Comparison of ENCODE assay signal across 9 cellular contexts in the genomic region with DNA sequence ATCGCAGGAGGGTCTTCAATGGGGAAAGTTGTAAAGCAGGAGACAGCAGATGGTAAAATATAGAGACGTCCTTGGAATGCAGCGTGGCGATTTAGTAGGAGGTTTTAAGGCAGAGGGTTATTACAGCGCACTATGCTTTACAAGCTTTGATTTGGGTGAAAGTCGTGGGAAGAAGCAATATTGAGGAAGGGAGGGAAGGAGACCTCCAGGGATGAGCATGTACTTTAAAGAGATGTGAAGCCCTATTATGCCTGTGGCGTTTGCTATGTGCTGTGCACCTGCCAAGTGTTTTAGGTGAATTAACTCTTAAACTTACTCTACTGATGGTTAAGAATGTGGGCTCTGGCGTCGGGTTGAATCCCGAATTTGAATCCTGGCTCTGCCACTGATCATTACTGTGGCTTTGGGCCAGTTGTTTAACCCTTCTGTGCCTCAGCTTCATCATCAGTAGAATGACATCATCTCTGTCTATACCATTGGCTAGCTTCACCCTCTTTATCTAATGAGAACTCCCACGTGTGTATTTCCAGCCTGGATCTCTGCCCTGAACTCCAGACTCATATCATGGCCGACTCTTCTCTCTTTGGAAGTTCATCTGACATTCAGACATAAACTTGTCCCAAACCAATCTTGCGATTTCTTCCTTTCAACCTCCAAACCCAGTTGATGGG. TPM values are rescaled to one million over a fixed set of nuclear protein-coding genes. Genes with fewer than 3 reads are reported as not detected.
DNase-seq lines count a peak whose midpoint lies in the region; ATAC-seq and TF ChIP-seq lines count a peak whose summit lies in the region.
"Had no signal": no experiment of that assay in that cellular context is flagged by ENCODE, and none has a peak within 500 bp of the region (broad histone marks: within the 10 kb centered on the region; RNA-seq: fewer than 3 reads in every experiment).

No MANE protein-coding gene starts in this region.

- H3K27ac ChIP-seq in CD8-positive, alpha-beta memory T cell (ENCODE audit: low read depth, low read length) = peak overlapping the region; percentile 53
- H3K27ac ChIP-seq in endodermal cell (ENCODE audit: low read depth, low read length) = no peak overlapping the region
- H3K27ac ChIP-seq in neuronal stem cell (replicated peaks; ENCODE audit: low read length) = no peak overlapping the region

- H3K27me3 ChIP-seq in CD8-positive, alpha-beta memory T cell (ENCODE audit: insufficient read depth, low read length, poor library complexity, severe bottlenecking) = no peaks in the 10 kb centered on the region
- peaks cover 8% of the 10 kb centered on the region for H3K27me3 ChIP-seq in endodermal cell (ENCODE audit: control insufficient read depth, insufficient read depth, low read length, poor library complexity, severe bottlenecking)
- peaks cover 0 to 3% (median 0%) of the 10 kb centered on the region in 3 experiments for H3K27me3 ChIP-seq in neuronal stem cell (ENCODE audit: control insufficient read depth in 3 of 3, insufficient read depth in 3 of 3, low read depth in 1 of 3, low read length in 3 of 3)

- peaks cover 4 to 5% of the 10 kb centered on the region in 2 donors for H3K27me3 Mint-ChIP-seq in CD8-positive, alpha-beta memory T cell
- H3K27me3 Mint-ChIP-seq in endodermal cell (ENCODE audit: insufficient read depth) = peaks cover 14% of the 10 kb centered on the region
- no peaks in the 10 kb centered on the region for H3K27me3 Mint-ChIP-seq in activated T-helper 17 cell treated with anti-CD3 and anti-CD28 coated beads, Interleukin-2, amount 50 U/mL, for 72 hours
- peaks cover 0 to 2% of the 10 kb centered on the region in 2 donors for H3K27me3 Mint-ChIP-seq in T-cell

- H2BK15ac ChIP-seq in neuronal stem cell (ENCODE audit: low read length) = no peak overlapping the region

- H4K8ac ChIP-seq in neuronal stem cell (ENCODE audit: low read depth, low read length) = no peak overlapping the region

- H3K4me3 ChIP-seq in CD8-positive, alpha-beta memory T cell (ENCODE audit: low read length) = peak overlapping the region; percentile 85
- H3K4me3 ChIP-seq in endodermal cell (ENCODE audit: low read length) (peak overlapping the region; percentile 93), neuronal stem cell (ENCODE audit: low read length in 2 of 2) (peak overlapping the region; percentile 73 to 95)

- H2BK12ac ChIP-seq in neuronal stem cell (ENCODE audit: low read length) = no peak overlapping the region

- H3K18ac ChIP-seq in neuronal stem cell (ENCODE audit: low read length) = no peak overlapping the region

- POLR2A ChIA-PET in CD8-positive, alpha-beta memory T cell (lab: Charles Lee) = interaction anchor here (0.6 to 1.4 kb wide), 3 partner anchors 93 to 352 kb away, joined by 3 to 10 read pairs (median 4); partner anchors contain the start of gene MYPOP
- POLR2A ChIA-PET in T-cell (lab: Charles Lee) = no interaction called here

- H4K91ac ChIP-seq in neuronal stem cell (ENCODE audit: low read depth, low read length, poor library complexity) = no peak overlapping the region

- no peaks in the 10 kb centered on the region for H3K9me3 ChIP-seq in CD8-positive, alpha-beta memory T cell (ENCODE audit: low read length)
- H3K9me3 ChIP-seq in endodermal cell (ENCODE audit: control insufficient read depth, low read length) (no peaks in the 10 kb centered on the region), neuronal stem cell (replicated peaks in 1 of 2; ENCODE audit: control insufficient read depth in 2 of 2, insufficient read depth in 1 of 2, low read depth in 1 of 2, low read length in 2 of 2) (no peaks in the 10 kb centered on the region)

- H2BK120ac ChIP-seq in neuronal stem cell (ENCODE audit: low read depth, low read length) = no peak overlapping the region

- peaks cover 22% of the 10 kb centered on the region for H3K4me1 ChIP-seq in CD8-positive, alpha-beta memory T cell (ENCODE audit: insufficient read depth, low read length)
- H3K4me1 ChIP-seq in endodermal cell (ENCODE audit: control insufficient read depth, insufficient read depth, low read length) (no peaks in the 10 kb centered on the region), neuronal stem cell (ENCODE audit: control insufficient read depth in 2 of 2, insufficient read depth in 1 of 2, low read depth in 1 of 2, low read length in 2 of 2) (peaks cover 8 to 16% of the 10 kb centered on the region in 2 donors)

- H3K27ac Mint-ChIP-seq in CD8-positive, alpha-beta memory T cell = peak overlapping the region in 1 of 8 donors; percentile 72
- H3K27ac Mint-ChIP-seq in endodermal cell = peak overlapping the region; percentile 53
- no peak overlapping the region for H3K27ac Mint-ChIP-seq in activated T-helper 17 cell treated with anti-CD3 and anti-CD28 coated beads, Interleukin-2, amount 50 U/mL, for 72 hours
- no peak overlapping the region for H3K27ac Mint-ChIP-seq in T-cell
- H3K27ac Mint-ChIP-seq: activated naive CD8-positive, alpha-beta T cell treated with anti-CD3 and anti-CD28 coated beads, Interleukin-2, amount 10 ng/mL, durations not matched to agents 7 days and 5 days had no signal

- H2AFZ ChIP-seq in neuronal stem cell (ENCODE audit: low read length) = peak overlapping the region; percentile 86

- peaks cover 22 to 27% (median 27%) of the 10 kb centered on the region in 3 donors for H3K4me1 Mint-ChIP-seq in CD8-positive, alpha-beta memory T cell
- peaks cover 13% of the 10 kb centered on the region for H3K4me1 Mint-ChIP-seq in endodermal cell
- peaks cover 27% of the 10 kb centered on the region for H3K4me1 Mint-ChIP-seq in activated T-helper 17 cell treated with anti-CD3 and anti-CD28 coated beads, Interleukin-2, amount 50 U/mL, for 72 hours
- H3K4me1 Mint-ChIP-seq in T-cell = peaks cover 22 to 28% (median 24%) of the 10 kb centered on the region in 3 donors

- H3K79me1 ChIP-seq in neuronal stem cell (ENCODE audit: low read depth, low read length) = peaks cover 3% of the 10 kb centered on the region

- H3K9ac ChIP-seq in endodermal cell (ENCODE audit: extremely low read depth, low read length, poor library complexity, severe bottlenecking) (peak overlapping the region; percentile 59), neuronal stem cell (ENCODE audit: low read depth, low read length, poor library complexity) (no peak overlapping the region)

- H3K4me3 Mint-ChIP-seq in CD8-positive, alpha-beta memory T cell = no peak overlapping the region
- H3K4me3 Mint-ChIP-seq in endodermal cell (no peak overlapping the region), T-cell (no peak overlapping the region)
- no peak overlapping the region for H3K4me3 Mint-ChIP-seq in activated T-helper 17 cell treated with anti-CD3 and anti-CD28 coated beads, Interleukin-2, amount 50 U/mL, for 72 hours
- H3K4me3 Mint-ChIP-seq: activated naive CD8-positive, alpha-beta T cell treated with anti-CD3 and anti-CD28 coated beads, Interleukin-2, amount 10 ng/mL, durations not matched to agents 7 days and 5 days had no signal

- no peak overlapping the region for H2BK5ac ChIP-seq in neuronal stem cell (ENCODE audit: low read length)

- H3K23ac ChIP-seq in neuronal stem cell (ENCODE audit: low read depth, low read length, poor library complexity) = no peak overlapping the region

- H3K14ac ChIP-seq in neuronal stem cell (ENCODE audit: low read length) = no peak overlapping the region

- ATAC-seq in GM18511 (IDR thresholded peaks at IDR 0.05; ENCODE audit: unreplicated experiment) (no peak), HG03378 (IDR thresholded peaks at IDR 0.05; ENCODE audit: unreplicated experiment) (no peak), T-cell (replicated peaks in 1 of 4) (no peak)
- no peak for ATAC-seq in activated T-helper 17 cell treated with anti-CD3 and anti-CD28 coated beads, Interleukin-2, amount 50 U/mL, for 72 hours (replicated peaks)

- H3K4me2 ChIP-seq in neuronal stem cell (ENCODE audit: insufficient read depth, low read length, poor library complexity, severe bottlenecking) = peak overlapping the region; percentile 81

- H3K9me3 Mint-ChIP-seq in CD8-positive, alpha-beta memory T cell = no peaks in the 10 kb centered on the region
- H3K9me3 Mint-ChIP-seq in endodermal cell = no peaks in the 10 kb centered on the region
- H3K9me3 Mint-ChIP-seq in activated T-helper 17 cell treated with anti-CD3 and anti-CD28 coated beads, Interleukin-2, amount 50 U/mL, for 72 hours = no peaks in the 10 kb centered on the region
- H3K9me3 Mint-ChIP-seq in T-cell = no peaks in the 10 kb centered on the region
- H3K9me3 Mint-ChIP-seq: activated naive CD8-positive, alpha-beta T cell treated with anti-CD3 and anti-CD28 coated beads, Interleukin-2, amount 10 ng/mL, durations not matched to agents 7 days and 5 days had no signal

- WGBS in endodermal cell (ENCODE audit: insufficient coverage in 1 of 2, insufficient read length in 1 of 2), 2 experiments = 14 to 19% methylated on average over 11 to 13 of the region's 13 CpGs
- no CpG with 5 or more reads among the region's 13 CpGs for WGBS in neuronal stem cell (ENCODE audit: extremely low coverage in 2 of 2, insufficient read length in 2 of 2, insufficient replicate concordance in 1 of 2), 2 donors

- DNase-seq in CD8-positive, alpha-beta memory T cell = peak in 1 of 5 donors; percentile 10
- DNase-seq in NCI-H69 (lab: John Stamatoyannopoulos, UW) (peak; percentile 25), endodermal cell (no peak), neuronal stem cell (ENCODE audit: low spot score) (no peak), T-cell (no peak)

- no peak for TF ChIP-seq CTCF in endodermal cell (conservative IDR thresholded peaks at IDR 0.05)

- CTCF ChIA-PET in CD8-positive, alpha-beta memory T cell (lab: Charles Lee) = interaction anchor here (1.2 to 3.3 kb wide), 3 partner anchors 14 to 33 kb away, joined by 3 to 12 read pairs (median 4); no protein-coding TSS in a partner anchor
- CTCF ChIA-PET in T-cell (lab: Charles Lee) = interaction anchor here (0.7 to 1.8 kb wide), 4 partner anchors 14 to 1342 kb away, joined by 3 to 7 read pairs (median 4); partner anchors contain the start of genes MYPOP (in 1 of the 2) and SYMPK (in 1 of the 2)

- H3K36me3 ChIP-seq in CD8-positive, alpha-beta memory T cell (ENCODE audit: insufficient read depth, low read length) = no peaks in the 10 kb centered on the region
- H3K36me3 ChIP-seq in endodermal cell (ENCODE audit: control insufficient read depth, insufficient read depth, low read length) = peaks cover 3% of the 10 kb centered on the region
- H3K36me3 ChIP-seq in neuronal stem cell (replicated peaks in 1 of 2; ENCODE audit: control insufficient read depth in 2 of 2, insufficient read depth in 2 of 2, low read length in 2 of 2) = peaks cover 0 to 2% of the 10 kb centered on the region in 2 donors

- H2AK5ac ChIP-seq in neuronal stem cell (ENCODE audit: low read depth, low read length) = no peak overlapping the region

- H3K36me3 Mint-ChIP-seq in CD8-positive, alpha-beta memory T cell = peaks cover 0 to 9% (median 3%) of the 10 kb centered on the region in 3 donors
- H3K36me3 Mint-ChIP-seq in endodermal cell (ENCODE audit: low read depth) (peaks cover 6% of the 10 kb centered on the region), T-cell (peaks cover 10% of the 10 kb centered on the region)
- H3K36me3 Mint-ChIP-seq in activated T-helper 17 cell treated with anti-CD3 and anti-CD28 coated beads, Interleukin-2, amount 50 U/mL, for 72 hours (ENCODE audit: low read depth) = peaks cover 14% of the 10 kb centered on the region

- no peak overlapping the region for H3K4ac ChIP-seq in neuronal stem cell (ENCODE audit: low read length)

RNA-seq across cellular contexts. Expression of gene CCDC61, which starts 0.6 kb away (rescaled TPM):
- 10 to 100 TPM; 20.0 to 23.3 TPM for total RNA-seq in CD8-positive, alpha-beta memory T cell
- 13.8 TPM for polyA plus RNA-seq in CD8-positive, alpha-beta memory T cell
- total RNA-seq in endodermal cell = 10 to 100 TPM; 23.2 to 23.6 TPM
- 12.8 TPM for polyA plus RNA-seq in endodermal cell (2013, experiment 1 of 2)
- polyA plus RNA-seq in endodermal cell (2013, experiment 2 of 2) = 9.6 TPM
- polyA plus RNA-seq in neuronal stem cell (2013, experiment 1 of 2) = 4.5 TPM
- 5.1 TPM for polyA plus RNA-seq in neuronal stem cell (2013, experiment 2 of 2)
- total RNA-seq in activated T-helper 17 cell treated with anti-CD3 and anti-CD28 coated beads, Interleukin-2, amount 50 U/mL, for 72 hours = 10 to 100 TPM; 24.3 to 27.6 TPM
- 10 to 100 TPM; 18.3 to 42.9 (median 39.4) TPM for total RNA-seq in T-cell

RNA-seq across cellular contexts. Expression of gene NOVA2, which starts 22.2 kb away (rescaled TPM):
- total RNA-seq in CD8-positive, alpha-beta memory T cell = not detected
- polyA plus RNA-seq in CD8-positive, alpha-beta memory T cell = not detected
- under 1 TPM; 0.64 to 0.91 TPM for total RNA-seq in endodermal cell
- 25.8 TPM for polyA plus RNA-seq in endodermal cell (2013, experiment 1 of 2)
- polyA plus RNA-seq in endodermal cell (2013, experiment 2 of 2) = 23.3 TPM
- polyA plus RNA-seq in neuronal stem cell (2013, experiment 1 of 2) = 12.8 TPM
- polyA plus RNA-seq in neuronal stem cell (2013, experiment 2 of 2) = 13.4 TPM
- under 1 TPM in 1 of 2 donors, not detected in 1; 0.03 TPM for total RNA-seq in activated T-helper 17 cell treated with anti-CD3 and anti-CD28 coated beads, Interleukin-2, amount 50 U/mL, for 72 hours
- total RNA-seq in T-cell = under 1 TPM in 1 of 5 donors, not detected in 4; 0.03 TPM
- total RNA-seq: activated naive CD8-positive, alpha-beta T cell treated with anti-CD3 and anti-CD28 coated beads, Interleukin-2, amount 10 ng/mL, durations not matched to agents 7 days and 5 days had no signal

RNA-seq across cellular contexts. Expression of gene PGLYRP1, which starts 27.0 kb away (rescaled TPM):
- not detected for total RNA-seq in CD8-positive, alpha-beta memory T cell
- polyA plus RNA-seq in CD8-positive, alpha-beta memory T cell = not detected
- total RNA-seq in endodermal cell (not detected), T-cell (not detected)
- polyA plus RNA-seq in endodermal cell (2013, experiment 1 of 2) = not detected
- not detected for polyA plus RNA-seq in endodermal cell (2013, experiment 2 of 2)
- not detected for polyA plus RNA-seq in neuronal stem cell (2013, experiment 1 of 2)
- polyA plus RNA-seq in neuronal stem cell (2013, experiment 2 of 2) = 0.06 TPM
- total RNA-seq in activated T-helper 17 cell treated with anti-CD3 and anti-CD28 coated beads, Interleukin-2, amount 50 U/mL, for 72 hours = not detected
- total RNA-seq: activated naive CD8-positive, alpha-beta T cell treated with anti-CD3 and anti-CD28 coated beads, Interleukin-2, amount 10 ng/mL, durations not matched to agents 7 days and 5 days had no signal

RNA-seq across cellular contexts. Expression of gene IGFL4, which starts 45.0 kb away (rescaled TPM):
- not detected for total RNA-seq in CD8-positive, alpha-beta memory T cell
- polyA plus RNA-seq in CD8-positive, alpha-beta memory T cell = not detected
- under 1 TPM; 0.33 to 0.60 TPM for total RNA-seq in endodermal cell
- 0.11 TPM for polyA plus RNA-seq in endodermal cell (2013, experiment 1 of 2)
- 0.33 TPM for polyA plus RNA-seq in endodermal cell (2013, experiment 2 of 2)
- 0.61 TPM for polyA plus RNA-seq in neuronal stem cell (2013, experiment 1 of 2)
- 0.73 TPM for polyA plus RNA-seq in neuronal stem cell (2013, experiment 2 of 2)
- not detected for total RNA-seq in activated T-helper 17 cell treated with anti-CD3 and anti-CD28 coated beads, Interleukin-2, amount 50 U/mL, for 72 hours
- total RNA-seq in T-cell = not detected
- total RNA-seq: activated naive CD8-positive, alpha-beta T cell treated with anti-CD3 and anti-CD28 coated beads, Interleukin-2, amount 10 ng/mL, durations not matched to agents 7 days and 5 days had no signal
